1 cellular context compared by ENCODE assay signal in genomic region chr19:51980116-51980736, GRCh38.
TF ChIP-seq lines count a peak whose summit lies in the region.

No MANE protein-coding gene starts in this region.

TF ChIP-seq in K562, 482 proteins besides CTCF, POLR2A, EP300 and RAD21:
- peak; percentile 66 for TF ChIP-seq ATF3 (IDR thresholded peaks at IDR 0.05)
- no peak for TF ChIP-seq ATF3 (CRISPR knock-in tag; conservative IDR thresholded peaks at IDR 0.05)
- TF ChIP-seq CCNT2 (IDR thresholded peaks at IDR 0.05; ENCODE audit: borderline replicate concordance, extremely low read depth, insufficient read length, low read depth, low read length): no peak
- TF ChIP-seq CEBPG (CRISPR knock-in tag; IDR thresholded peaks at IDR 0.05): no peak
- peak; percentile 66 to 72 for TF ChIP-seq CEBPG (tag; conservative IDR thresholded peaks at IDR 0.05 in 1 of 2, IDR thresholded peaks at IDR 0.05 in 1 of 2)
- peak; percentile 69 for TF ChIP-seq CEBPB (tag; IDR thresholded peaks at IDR 0.05)
- no peak for TF ChIP-seq LARP7 (IDR thresholded peaks at IDR 0.05)
TF ChIP-seq in K562: peak in this region for 3.
